ENCODE assay signal across 2 cellular contexts in the genomic region with DNA sequence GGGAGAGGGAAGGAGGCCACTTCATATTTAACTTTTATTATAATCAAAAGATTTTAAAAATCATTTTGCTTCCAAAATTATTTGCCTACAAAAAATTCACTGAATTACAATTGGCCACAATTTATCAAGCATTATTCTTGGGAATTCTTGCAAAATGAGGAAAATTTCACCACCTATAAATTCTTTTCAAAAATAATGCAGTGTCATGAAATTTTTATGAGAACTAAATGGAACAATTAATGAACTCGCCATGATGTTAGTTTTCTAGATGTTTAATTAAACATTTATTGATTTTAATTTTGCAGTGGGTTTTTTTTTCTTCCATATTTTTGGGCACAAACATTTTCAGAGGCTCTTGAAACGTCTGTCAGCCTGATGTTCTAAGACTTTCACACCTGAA.
TF ChIP-seq lines count a peak whose summit lies in the region.

No MANE protein-coding gene starts in this region.

TF ChIP-seq in IMR-90, 13 proteins besides CTCF, POLR2A, EP300 and RAD21:
- no peak for TF ChIP-seq BHLHE40 (IDR thresholded peaks at IDR 0.05; ENCODE audit: low read depth, low read length)
- TF ChIP-seq MAFK (IDR thresholded peaks at IDR 0.05; ENCODE audit: low read depth, low read length): peak; percentile 55; the same call in 1 of the 2 replicates
- no peak for TF ChIP-seq CHD1 (IDR thresholded peaks at IDR 0.05; ENCODE audit: low read depth, low read length)
- 0 out of 2 replicates have a peak, but pooled peaks have one; percentile 31 for TF ChIP-seq NFE2L2 (IDR thresholded peaks at IDR 0.05; ENCODE audit: low read depth, low read length)
- no peak for TF ChIP-seq RFX5 (IDR thresholded peaks at IDR 0.05; ENCODE audit: low read depth, low read length)
TF ChIP-seq in IMR-90: peak in this region for 2.

TF ChIP-seq in GM23338, 12 proteins besides CTCF, POLR2A, EP300 and RAD21:
- TF ChIP-seq, protein P1, sequence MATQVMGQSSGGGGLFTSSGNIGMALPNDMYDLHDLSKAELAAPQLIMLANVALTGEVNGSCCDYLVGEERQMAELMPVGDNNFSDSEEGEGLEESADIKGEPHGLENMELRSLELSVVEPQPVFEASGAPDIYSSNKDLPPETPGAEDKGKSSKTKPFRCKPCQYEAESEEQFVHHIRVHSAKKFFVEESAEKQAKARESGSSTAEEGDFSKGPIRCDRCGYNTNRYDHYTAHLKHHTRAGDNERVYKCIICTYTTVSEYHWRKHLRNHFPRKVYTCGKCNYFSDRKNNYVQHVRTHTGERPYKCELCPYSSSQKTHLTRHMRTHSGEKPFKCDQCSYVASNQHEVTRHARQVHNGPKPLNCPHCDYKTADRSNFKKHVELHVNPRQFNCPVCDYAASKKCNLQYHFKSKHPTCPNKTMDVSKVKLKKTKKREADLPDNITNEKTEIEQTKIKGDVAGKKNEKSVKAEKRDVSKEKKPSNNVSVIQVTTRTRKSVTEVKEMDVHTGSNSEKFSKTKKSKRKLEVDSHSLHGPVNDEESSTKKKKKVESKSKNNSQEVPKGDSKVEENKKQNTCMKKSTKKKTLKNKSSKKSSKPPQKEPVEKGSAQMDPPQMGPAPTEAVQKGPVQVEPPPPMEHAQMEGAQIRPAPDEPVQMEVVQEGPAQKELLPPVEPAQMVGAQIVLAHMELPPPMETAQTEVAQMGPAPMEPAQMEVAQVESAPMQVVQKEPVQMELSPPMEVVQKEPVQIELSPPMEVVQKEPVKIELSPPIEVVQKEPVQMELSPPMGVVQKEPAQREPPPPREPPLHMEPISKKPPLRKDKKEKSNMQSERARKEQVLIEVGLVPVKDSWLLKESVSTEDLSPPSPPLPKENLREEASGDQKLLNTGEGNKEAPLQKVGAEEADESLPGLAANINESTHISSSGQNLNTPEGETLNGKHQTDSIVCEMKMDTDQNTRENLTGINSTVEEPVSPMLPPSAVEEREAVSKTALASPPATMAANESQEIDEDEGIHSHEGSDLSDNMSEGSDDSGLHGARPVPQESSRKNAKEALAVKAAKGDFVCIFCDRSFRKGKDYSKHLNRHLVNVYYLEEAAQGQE (IDR thresholded peaks at IDR 0.05; ENCODE audit: unreplicated experiment): no peak
- TF ChIP-seq ZNF114 (CRISPR knock-in tag; IDR thresholded peaks at IDR 0.05) (no peak), POLR2AphosphoS5 (IDR thresholded peaks at IDR 0.05; ENCODE audit: low read depth) (no peak), NANOG (IDR thresholded peaks at IDR 0.05; ENCODE audit: borderline replicate concordance) (no peak), EZH2phosphoT487 (IDR thresholded peaks at IDR 0.05; ENCODE audit: unreplicated experiment) (no peak), EZH2 (IDR thresholded peaks at IDR 0.05; ENCODE audit: low read depth, unreplicated experiment) (no peak), JUNB (IDR thresholded peaks at IDR 0.05; ENCODE audit: unreplicated experiment) (no peak), CREB1 (CRISPR knock-in tag; IDR thresholded peaks at IDR 0.05; ENCODE audit: low read depth) (no peak), ZNF331 (CRISPR knock-in tag; IDR thresholded peaks at IDR 0.05; ENCODE audit: low read depth) (no peak), STAT1 (IDR thresholded peaks at IDR 0.05; ENCODE audit: unreplicated experiment) (no peak)
- TF ChIP-seq, protein P2, sequence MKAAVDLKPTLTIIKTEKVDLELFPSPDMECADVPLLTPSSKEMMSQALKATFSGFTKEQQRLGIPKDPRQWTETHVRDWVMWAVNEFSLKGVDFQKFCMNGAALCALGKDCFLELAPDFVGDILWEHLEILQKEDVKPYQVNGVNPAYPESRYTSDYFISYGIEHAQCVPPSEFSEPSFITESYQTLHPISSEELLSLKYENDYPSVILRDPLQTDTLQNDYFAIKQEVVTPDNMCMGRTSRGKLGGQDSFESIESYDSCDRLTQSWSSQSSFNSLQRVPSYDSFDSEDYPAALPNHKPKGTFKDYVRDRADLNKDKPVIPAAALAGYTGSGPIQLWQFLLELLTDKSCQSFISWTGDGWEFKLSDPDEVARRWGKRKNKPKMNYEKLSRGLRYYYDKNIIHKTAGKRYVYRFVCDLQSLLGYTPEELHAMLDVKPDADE (IDR thresholded peaks at IDR 0.05): no peak
- TF ChIP-seq, protein P3, sequence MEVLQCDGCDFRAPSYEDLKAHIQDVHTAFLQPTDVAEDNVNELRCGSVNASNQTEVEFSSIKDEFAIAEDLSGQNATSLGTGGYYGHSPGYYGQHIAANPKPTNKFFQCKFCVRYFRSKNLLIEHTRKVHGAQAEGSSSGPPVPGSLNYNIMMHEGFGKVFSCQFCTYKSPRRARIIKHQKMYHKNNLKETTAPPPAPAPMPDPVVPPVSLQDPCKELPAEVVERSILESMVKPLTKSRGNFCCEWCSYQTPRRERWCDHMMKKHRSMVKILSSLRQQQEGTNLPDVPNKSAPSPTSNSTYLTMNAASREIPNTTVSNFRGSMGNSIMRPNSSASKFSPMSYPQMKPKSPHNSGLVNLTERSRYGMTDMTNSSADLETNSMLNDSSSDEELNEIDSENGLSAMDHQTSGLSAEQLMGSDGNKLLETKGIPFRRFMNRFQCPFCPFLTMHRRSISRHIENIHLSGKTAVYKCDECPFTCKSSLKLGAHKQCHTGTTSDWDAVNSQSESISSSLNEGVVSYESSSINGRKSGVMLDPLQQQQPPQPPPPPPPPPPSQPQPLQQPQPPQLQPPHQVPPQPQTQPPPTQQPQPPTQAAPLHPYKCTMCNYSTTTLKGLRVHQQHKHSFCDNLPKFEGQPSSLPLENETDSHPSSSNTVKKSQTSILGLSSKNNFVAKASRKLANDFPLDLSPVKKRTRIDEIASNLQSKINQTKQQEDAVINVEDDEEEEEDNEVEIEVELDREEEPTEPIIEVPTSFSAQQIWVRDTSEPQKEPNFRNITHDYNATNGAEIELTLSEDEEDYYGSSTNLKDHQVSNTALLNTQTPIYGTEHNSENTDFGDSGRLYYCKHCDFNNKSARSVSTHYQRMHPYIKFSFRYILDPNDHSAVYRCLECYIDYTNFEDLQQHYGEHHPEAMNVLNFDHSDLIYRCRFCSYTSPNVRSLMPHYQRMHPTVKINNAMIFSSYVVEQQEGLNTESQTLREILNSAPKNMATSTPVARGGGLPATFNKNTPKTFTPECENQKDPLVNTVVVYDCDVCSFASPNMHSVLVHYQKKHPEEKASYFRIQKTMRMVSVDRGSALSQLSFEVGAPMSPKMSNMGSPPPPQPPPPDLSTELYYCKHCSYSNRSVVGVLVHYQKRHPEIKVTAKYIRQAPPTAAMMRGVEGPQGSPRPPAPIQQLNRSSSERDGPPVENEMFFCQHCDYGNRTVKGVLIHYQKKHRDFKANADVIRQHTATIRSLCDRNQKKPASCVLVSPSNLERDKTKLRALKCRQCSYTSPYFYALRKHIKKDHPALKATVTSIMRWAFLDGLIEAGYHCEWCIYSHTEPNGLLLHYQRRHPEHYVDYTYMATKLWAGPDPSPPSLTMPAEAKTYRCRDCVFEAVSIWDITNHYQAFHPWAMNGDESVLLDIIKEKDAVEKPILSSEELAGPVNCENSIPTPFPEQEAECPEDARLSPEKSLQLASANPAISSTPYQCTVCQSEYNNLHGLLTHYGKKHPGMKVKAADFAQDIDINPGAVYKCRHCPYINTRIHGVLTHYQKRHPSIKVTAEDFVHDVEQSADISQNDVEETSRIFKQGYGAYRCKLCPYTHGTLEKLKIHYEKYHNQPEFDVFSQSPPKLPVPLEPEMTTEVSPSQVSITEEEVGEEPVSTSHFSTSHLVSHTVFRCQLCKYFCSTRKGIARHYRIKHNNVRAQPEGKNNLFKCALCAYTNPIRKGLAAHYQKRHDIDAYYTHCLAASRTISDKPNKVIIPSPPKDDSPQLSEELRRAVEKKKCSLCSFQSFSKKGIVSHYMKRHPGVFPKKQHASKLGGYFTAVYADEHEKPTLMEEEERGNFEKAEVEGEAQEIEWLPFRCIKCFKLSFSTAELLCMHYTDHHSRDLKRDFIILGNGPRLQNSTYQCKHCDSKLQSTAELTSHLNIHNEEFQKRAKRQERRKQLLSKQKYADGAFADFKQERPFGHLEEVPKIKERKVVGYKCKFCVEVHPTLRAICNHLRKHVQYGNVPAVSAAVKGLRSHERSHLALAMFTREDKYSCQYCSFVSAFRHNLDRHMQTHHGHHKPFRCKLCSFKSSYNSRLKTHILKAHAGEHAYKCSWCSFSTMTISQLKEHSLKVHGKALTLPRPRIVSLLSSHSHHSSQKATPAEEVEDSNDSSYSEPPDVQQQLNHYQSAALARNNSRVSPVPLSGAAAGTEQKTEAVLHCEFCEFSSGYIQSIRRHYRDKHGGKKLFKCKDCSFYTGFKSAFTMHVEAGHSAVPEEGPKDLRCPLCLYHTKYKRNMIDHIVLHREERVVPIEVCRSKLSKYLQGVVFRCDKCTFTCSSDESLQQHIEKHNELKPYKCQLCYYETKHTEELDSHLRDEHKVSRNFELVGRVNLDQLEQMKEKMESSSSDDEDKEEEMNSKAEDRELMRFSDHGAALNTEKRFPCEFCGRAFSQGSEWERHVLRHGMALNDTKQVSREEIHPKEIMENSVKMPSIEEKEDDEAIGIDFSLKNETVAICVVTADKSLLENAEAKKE (CRISPR knock-in tag; IDR thresholded peaks at IDR 0.05): no peak
